Comparison of ENCODE assay signal across 12 cellular contexts in the genomic region with DNA sequence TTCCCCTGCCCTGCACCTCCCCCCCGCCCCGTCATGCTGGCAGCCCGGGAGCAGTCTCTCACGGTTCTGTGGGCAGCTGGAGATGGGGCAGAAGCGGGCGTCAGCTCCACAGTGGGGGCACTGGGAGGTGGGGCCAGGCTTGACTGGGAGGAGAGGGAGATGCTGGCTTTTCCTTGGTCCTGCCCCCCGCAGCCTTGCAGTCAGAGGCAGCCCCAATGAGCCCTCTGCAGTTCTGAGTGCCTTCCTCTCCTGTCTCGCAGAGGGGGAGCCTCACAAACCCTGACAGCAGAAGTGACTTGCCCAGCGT. TPM values are rescaled to one million over a fixed set of nuclear protein-coding genes. Genes with fewer than 3 reads are reported as not detected.
A peak's percentile ranks its signal among the peaks of the same experiment; 100 is the strongest.
DNase-seq lines count a peak whose midpoint lies in the region; ATAC-seq and TF ChIP-seq lines count a peak whose summit lies in the region.
"Had no signal": no experiment of that assay in that cellular context is flagged by ENCODE, and none has a peak within 500 bp of the region (broad histone marks: within the 10 kb centered on the region; RNA-seq: fewer than 3 reads in every experiment).

No MANE protein-coding gene starts in this region.

- H3K4me1 Mint-ChIP-seq in activated T-cell treated with anti-CD3 and anti-CD28 coated beads, Interleukin-2, amount 50 U/mL, for 24 hours (ENCODE audit: low read depth): no peaks in the 10 kb centered on the region

- H3K4me3 ChIP-seq in coronary artery (peak overlapping the region; percentile 54), lower lobe of right lung (peak overlapping the region; percentile 8), stomach smooth muscle (ENCODE audit: low read length in 2 of 2) (peak overlapping the region; percentile 46 to 59)

- H3K36me3 ChIP-seq in lower lobe of right lung (no peaks in the 10 kb centered on the region), stomach smooth muscle (ENCODE audit: control insufficient read depth in 2 of 2, insufficient read depth in 2 of 2, low read length in 2 of 2) (no peaks in the 10 kb centered on the region)

- intact Hi-C loops in lower lobe of right lung (cut with DNase I): no loop called here

- DNase-seq in HK-2 (ENCODE audit: unreplicated experiment): peak; percentile 69
- peak; percentile 89 for DNase-seq in coronary artery (ENCODE audit: low spot score)
- DNase-seq in lower lobe of right lung: no peak
- DNase-seq in activated CD4-positive, alpha-beta T cell treated with anti-CD3 and anti-CD28 coated beads for 48 hours: no peak
- no peak for DNase-seq in MV-4-11 (lab: John Stamatoyannopoulos, UW)
- DNase-seq in activated T-cell treated with anti-CD3 and anti-CD28 coated beads, Interleukin-2, amount 50 U/mL, for 24 hours: no peak
- DNase-seq in NCI-H82 treated with DMSO at 0.1 percent for 48 hours (lab: John Stamatoyannopoulos, UW; ENCODE audit: unreplicated experiment): no peak
- DNase-seq: activated CD8-positive, alpha-beta memory T cell treated with anti-CD3 and anti-CD28 coated beads, Interleukin-2, amount 50 U/mL, for 48 hours; NCI-H69 had no signal

- no peaks in the 10 kb centered on the region for H3K9me3 Mint-ChIP-seq in activated T-cell treated with anti-CD3 and anti-CD28 coated beads, Interleukin-2, amount 50 U/mL, for 24 hours
- H3K9me3 Mint-ChIP-seq: T-helper 2 cell treated with Interferon-gamma antibody and Interleukin-4, amounts not matched to agents 5 μg/mL and 100 μg/mL, for 36 hours had no signal

- peak overlapping the region; percentile 94 to 99 for H3K27ac ChIP-seq in coronary artery
- H3K27ac ChIP-seq in lower lobe of right lung: peak overlapping the region; percentile 72
- peak overlapping the region; percentile 95 for H3K27ac ChIP-seq in stomach smooth muscle (ENCODE audit: low read length)

- H3K36me3 Mint-ChIP-seq in activated T-cell treated with anti-CD3 and anti-CD28 coated beads, Interleukin-2, amount 50 U/mL, for 24 hours (ENCODE audit: low read depth): no peaks in the 10 kb centered on the region

- H3K27ac Mint-ChIP-seq in activated T-cell treated with anti-CD3 and anti-CD28 coated beads, Interleukin-2, amount 50 U/mL, for 24 hours: no peak overlapping the region
- H3K27ac Mint-ChIP-seq: progenitor cell of endocrine pancreas; T-helper 2 cell treated with Interferon-gamma antibody and Interleukin-4, amounts not matched to agents 5 μg/mL and 100 μg/mL, for 36 hours had no signal

- peak overlapping the region; percentile 62 to 66 for H3K9ac ChIP-seq in stomach smooth muscle (ENCODE audit: low read length in 2 of 2)

- H3K9me3 ChIP-seq in lower lobe of right lung (no peaks in the 10 kb centered on the region), stomach smooth muscle (ENCODE audit: control insufficient read depth in 2 of 2, low read length in 2 of 2) (no peaks in the 10 kb centered on the region)

- peak; percentile 7 to 15 for ATAC-seq in lower lobe of right lung

- H3K4me1 ChIP-seq in lower lobe of right lung (peaks cover 42% of the 10 kb centered on the region), stomach smooth muscle (ENCODE audit: control insufficient read depth, insufficient read depth, low read length) (peaks cover 69% of the 10 kb centered on the region)

- H3K27me3 ChIP-seq in lower lobe of right lung (ENCODE audit: low read depth) (no peaks in the 10 kb centered on the region), stomach smooth muscle (ENCODE audit: control insufficient read depth in 1 of 2, insufficient read depth in 2 of 2, low read length in 2 of 2) (no peaks in the 10 kb centered on the region)

- no peak overlapping the region for H3K4me3 Mint-ChIP-seq in activated T-cell treated with anti-CD3 and anti-CD28 coated beads, Interleukin-2, amount 50 U/mL, for 24 hours
- H3K4me3 Mint-ChIP-seq: T-helper 2 cell treated with Interferon-gamma antibody and Interleukin-4, amounts not matched to agents 5 μg/mL and 100 μg/mL, for 36 hours had no signal

- TF ChIP-seq CTCF in coronary artery (IDR thresholded peaks at IDR 0.05) (no peak), lower lobe of right lung (IDR thresholded peaks at IDR 0.05) (no peak)

- H3K27me3 Mint-ChIP-seq in activated T-cell treated with anti-CD3 and anti-CD28 coated beads, Interleukin-2, amount 50 U/mL, for 24 hours: no peaks in the 10 kb centered on the region

RNA-seq across cellular contexts. Expression of a gene that starts 21.7 kb away (rescaled TPM):
- total RNA-seq in lower lobe of right lung: 57.9 TPM

Comparison
In these comparisons a context has a peak if more than half of its experiments do, and no peak if none do; other contexts are left out.
1. DNase-seq: peak in HK-2 (single experiment) and coronary artery (single experiment); none in lower lobe of right lung (single experiment), activated CD4-positive, alpha-beta T cell treated with anti-CD3 and anti-CD28 coated beads for 48 hours (single experiment), MV-4-11 (single experiment), activated T-cell treated with anti-CD3 and anti-CD28 coated beads, Interleukin-2, amount 50 U/mL, for 24 hours (single experiment) and NCI-H82 treated with DMSO at 0.1 percent for 48 hours (single experiment).
2. Peak in every context shown above with its lines, with median percentiles within 50 percentile points of each other: H3K27ac ChIP-seq and H3K4me3 ChIP-seq.